Comparison of ENCODE assay signal across 23 cellular contexts in genomic region chr11:104654414-104654813, GRCh38.
"Had no signal": no experiment of that assay in that cellular context is flagged by ENCODE, and none has a peak within 500 bp of the region (broad histone marks: within the 10 kb centered on the region; RNA-seq: fewer than 3 reads in every experiment).

No MANE protein-coding gene starts in this region.

- H3K4me1 ChIP-seq: prostate gland, tibial artery, upper lobe of left lung, uterus had no signal

- FAIRE-seq: islet of Langerhans, pancreas had no signal

- DNase-seq: cortex of kidney; dorsolateral prefrontal cortex; effector CD8-positive, alpha-beta T cell; heart left ventricle; hippocampal formation; kidney glomerular epithelial cell; mammary epithelial cell; naive thymus-derived CD4-positive, alpha-beta T cell; nucleus accumbens; pancreas; spleen; stimulated activated CD4-positive, alpha-beta T cell treated with anti-CD3 and anti-CD28 coated beads, Interleukin-15, amount 100 ng/mL, for 24 hours; stimulated activated CD4-positive, alpha-beta T cell treated with anti-CD3 and anti-CD28 coated beads, Interleukin-1b, Interleukin-23, amount 100 ng/mL, for 48 hours; stimulated activated CD4-positive, alpha-beta T cell treated with anti-CD3 and anti-CD28 coated beads, Interleukin-4, amount 100 ng/mL, for 24 hours; tibial artery; upper lobe of left lung; uterus had no signal

- H3K4me3 Mint-ChIP-seq: naive thymus-derived CD4-positive, alpha-beta T cell; neural crest cell; stimulated activated memory B cell treated with anti-CD40 and anti-IgM and Interleukin-4, amounts not matched to agents 10 μg/mL and 1 μg/mL and 100 μg/mL, for 72 hours; stimulated activated naive CD8-positive, alpha-beta T cell treated with anti-CD3 and anti-CD28 coated beads, Interleukin-15, Interleukin-2, amounts not matched to agents 100 ng/mL and 50 ng/mL, for 24 hours had no signal

- H3K4me3 ChIP-seq: dorsolateral prefrontal cortex, heart left ventricle, pancreas, prostate gland, spleen, tibial artery, upper lobe of left lung, uterus had no signal

- H3K27me3 ChIP-seq: dorsolateral prefrontal cortex, heart left ventricle, pancreas, spleen, tibial artery, upper lobe of left lung, uterus had no signal

- H3K9me3 ChIP-seq: heart left ventricle, pancreas, prostate gland, tibial artery, upper lobe of left lung, uterus had no signal

- H3K27ac ChIP-seq: dorsolateral prefrontal cortex, heart left ventricle, pancreas, prostate gland, spleen, tibial artery, upper lobe of left lung, uterus had no signal

- H3K4me1 Mint-ChIP-seq: neural crest cell; stimulated activated memory B cell treated with anti-CD40 and anti-IgM and Interleukin-4, amounts not matched to agents 10 μg/mL and 1 μg/mL and 100 μg/mL, for 72 hours had no signal

- H3K27me3 Mint-ChIP-seq: naive thymus-derived CD4-positive, alpha-beta T cell; stimulated activated naive CD8-positive, alpha-beta T cell treated with anti-CD3 and anti-CD28 coated beads, Interleukin-15, Interleukin-2, amounts not matched to agents 100 ng/mL and 50 ng/mL, for 24 hours had no signal

- ATAC-seq: heart left ventricle; naive thymus-derived CD4-positive, alpha-beta T cell; pancreas; sciatic nerve; stimulated activated memory B cell treated with anti-CD40 and anti-IgM and Interleukin-4, amounts not matched to agents 10 μg/mL and 1 μg/mL and 100 μg/mL, for 72 hours had no signal

- H3K27ac Mint-ChIP-seq: naive thymus-derived CD4-positive, alpha-beta T cell; stimulated activated memory B cell treated with anti-CD40 and anti-IgM and Interleukin-4, amounts not matched to agents 10 μg/mL and 1 μg/mL and 100 μg/mL, for 72 hours; stimulated activated naive CD8-positive, alpha-beta T cell treated with anti-CD3 and anti-CD28 coated beads, Interleukin-15, Interleukin-2, amounts not matched to agents 100 ng/mL and 50 ng/mL, for 24 hours had no signal

- H3K36me3 ChIP-seq: heart left ventricle, pancreas, prostate gland, spleen, tibial artery, upper lobe of left lung, uterus had no signal
